1 cellular context compared by ENCODE assay signal in genomic region chr17:82236142-82236971, GRCh38.
TF ChIP-seq lines count a peak whose summit lies in the region.

No MANE protein-coding gene starts in this region.

TF ChIP-seq in HepG2, 621 proteins besides CTCF, POLR2A, EP300 and RAD21 (continued from another document and continues in another):
- TF ChIP-seq HIC2 (CRISPR knock-in tag; IDR thresholded peaks at IDR 0.05; ENCODE audit: low read depth) (peak; percentile 92), NR3C1 (CRISPR knock-in tag; IDR thresholded peaks at IDR 0.05) (no peak), AKAP8 (CRISPR knock-in tag; IDR thresholded peaks at IDR 0.05) (peak; percentile 95), ZXDC (CRISPR knock-in tag; IDR thresholded peaks at IDR 0.05) (peak; percentile 98), YEATS2 (CRISPR knock-in tag; IDR thresholded peaks at IDR 0.05; ENCODE audit: borderline replicate concordance) (peak; percentile 75; the same call in 1 of the 2 replicates), ZNF3 (CRISPR knock-in tag; IDR thresholded peaks at IDR 0.05) (peak; percentile 66), AKNA (CRISPR knock-in tag; IDR thresholded peaks at IDR 0.05; ENCODE audit: borderline replicate concordance) (peak; percentile 85; the same call in 1 of the 2 replicates), TBX2 (CRISPR knock-in tag; IDR thresholded peaks at IDR 0.05; ENCODE audit: borderline replicate concordance) (peak; percentile 81; the same call in 1 of the 2 replicates), CERS6 (CRISPR knock-in tag; IDR thresholded peaks at IDR 0.05) (peak; percentile 52; the same call in 1 of the 2 replicates), SMAD9 (CRISPR knock-in tag; IDR thresholded peaks at IDR 0.05) (peak; percentile 85; the same call in 1 of the 2 replicates), ZNF331 (CRISPR knock-in tag; IDR thresholded peaks at IDR 0.05) (peak; percentile 99), ZC3H4 (CRISPR knock-in tag; IDR thresholded peaks at IDR 0.05; ENCODE audit: borderline replicate concordance) (no peak), ZNF329 (CRISPR knock-in tag; IDR thresholded peaks at IDR 0.05; ENCODE audit: low read depth) (peak; percentile 92; the same call in 1 of the 2 replicates), ZMYM4 (CRISPR knock-in tag; IDR thresholded peaks at IDR 0.05) (peak; percentile 84), ZNF232 (CRISPR knock-in tag; IDR thresholded peaks at IDR 0.05; ENCODE audit: borderline replicate concordance) (peak; percentile 99), ZNF224 (CRISPR knock-in tag; IDR thresholded peaks at IDR 0.05) (peak; percentile 98), ZNF746 (CRISPR knock-in tag; IDR thresholded peaks at IDR 0.05) (peak; percentile 89)
- TF ChIP-seq, protein P1, sequence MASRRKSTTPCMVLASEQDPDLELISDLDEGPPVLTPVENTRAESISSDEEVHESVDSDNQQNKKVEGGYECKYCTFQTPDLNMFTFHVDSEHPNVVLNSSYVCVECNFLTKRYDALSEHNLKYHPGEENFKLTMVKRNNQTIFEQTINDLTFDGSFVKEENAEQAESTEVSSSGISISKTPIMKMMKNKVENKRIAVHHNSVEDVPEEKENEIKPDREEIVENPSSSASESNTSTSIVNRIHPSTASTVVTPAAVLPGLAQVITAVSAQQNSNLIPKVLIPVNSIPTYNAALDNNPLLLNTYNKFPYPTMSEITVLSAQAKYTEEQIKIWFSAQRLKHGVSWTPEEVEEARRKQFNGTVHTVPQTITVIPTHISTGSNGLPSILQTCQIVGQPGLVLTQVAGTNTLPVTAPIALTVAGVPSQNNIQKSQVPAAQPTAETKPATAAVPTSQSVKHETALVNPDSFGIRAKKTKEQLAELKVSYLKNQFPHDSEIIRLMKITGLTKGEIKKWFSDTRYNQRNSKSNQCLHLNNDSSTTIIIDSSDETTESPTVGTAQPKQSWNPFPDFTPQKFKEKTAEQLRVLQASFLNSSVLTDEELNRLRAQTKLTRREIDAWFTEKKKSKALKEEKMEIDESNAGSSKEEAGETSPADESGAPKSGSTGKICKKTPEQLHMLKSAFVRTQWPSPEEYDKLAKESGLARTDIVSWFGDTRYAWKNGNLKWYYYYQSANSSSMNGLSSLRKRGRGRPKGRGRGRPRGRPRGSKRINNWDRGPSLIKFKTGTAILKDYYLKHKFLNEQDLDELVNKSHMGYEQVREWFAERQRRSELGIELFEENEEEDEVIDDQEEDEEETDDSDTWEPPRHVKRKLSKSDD (CRISPR knock-in tag; IDR thresholded peaks at IDR 0.05; ENCODE audit: low read depth) = peak; percentile 35; the same call in 1 of the 2 replicates
- TF ChIP-seq, protein P2, sequence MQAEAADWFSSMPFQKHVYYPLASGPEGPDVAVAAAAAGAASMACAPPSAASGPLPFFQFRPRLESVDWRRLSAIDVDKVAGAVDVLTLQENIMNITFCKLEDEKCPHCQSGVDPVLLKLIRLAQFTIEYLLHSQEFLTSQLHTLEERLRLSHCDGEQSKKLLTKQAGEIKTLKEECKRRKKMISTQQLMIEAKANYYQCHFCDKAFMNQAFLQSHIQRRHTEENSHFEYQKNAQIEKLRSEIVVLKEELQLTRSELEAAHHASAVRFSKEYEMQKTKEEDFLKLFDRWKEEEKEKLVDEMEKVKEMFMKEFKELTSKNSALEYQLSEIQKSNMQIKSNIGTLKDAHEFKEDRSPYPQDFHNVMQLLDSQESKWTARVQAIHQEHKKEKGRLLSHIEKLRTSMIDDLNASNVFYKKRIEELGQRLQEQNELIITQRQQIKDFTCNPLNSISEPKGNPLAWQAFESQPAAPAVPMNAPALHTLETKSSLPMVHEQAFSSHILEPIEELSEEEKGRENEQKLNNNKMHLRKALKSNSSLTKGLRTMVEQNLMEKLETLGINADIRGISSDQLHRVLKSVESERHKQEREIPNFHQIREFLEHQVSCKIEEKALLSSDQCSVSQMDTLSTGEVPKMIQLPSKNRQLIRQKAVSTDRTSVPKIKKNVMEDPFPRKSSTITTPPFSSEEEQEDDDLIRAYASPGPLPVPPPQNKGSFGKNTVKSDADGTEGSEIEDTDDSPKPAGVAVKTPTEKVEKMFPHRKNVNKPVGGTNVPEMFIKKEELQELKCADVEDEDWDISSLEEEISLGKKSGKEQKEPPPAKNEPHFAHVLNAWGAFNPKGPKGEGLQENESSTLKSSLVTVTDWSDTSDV (CRISPR knock-in tag; IDR thresholded peaks at IDR 0.05) = peak; percentile 93
- TF ChIP-seq, protein P3, sequence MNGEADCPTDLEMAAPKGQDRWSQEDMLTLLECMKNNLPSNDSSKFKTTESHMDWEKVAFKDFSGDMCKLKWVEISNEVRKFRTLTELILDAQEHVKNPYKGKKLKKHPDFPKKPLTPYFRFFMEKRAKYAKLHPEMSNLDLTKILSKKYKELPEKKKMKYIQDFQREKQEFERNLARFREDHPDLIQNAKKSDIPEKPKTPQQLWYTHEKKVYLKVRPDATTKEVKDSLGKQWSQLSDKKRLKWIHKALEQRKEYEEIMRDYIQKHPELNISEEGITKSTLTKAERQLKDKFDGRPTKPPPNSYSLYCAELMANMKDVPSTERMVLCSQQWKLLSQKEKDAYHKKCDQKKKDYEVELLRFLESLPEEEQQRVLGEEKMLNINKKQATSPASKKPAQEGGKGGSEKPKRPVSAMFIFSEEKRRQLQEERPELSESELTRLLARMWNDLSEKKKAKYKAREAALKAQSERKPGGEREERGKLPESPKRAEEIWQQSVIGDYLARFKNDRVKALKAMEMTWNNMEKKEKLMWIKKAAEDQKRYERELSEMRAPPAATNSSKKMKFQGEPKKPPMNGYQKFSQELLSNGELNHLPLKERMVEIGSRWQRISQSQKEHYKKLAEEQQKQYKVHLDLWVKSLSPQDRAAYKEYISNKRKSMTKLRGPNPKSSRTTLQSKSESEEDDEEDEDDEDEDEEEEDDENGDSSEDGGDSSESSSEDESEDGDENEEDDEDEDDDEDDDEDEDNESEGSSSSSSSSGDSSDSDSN (CRISPR knock-in tag; IDR thresholded peaks at IDR 0.05) = peak; percentile 98
- TF ChIP-seq, protein P4, sequence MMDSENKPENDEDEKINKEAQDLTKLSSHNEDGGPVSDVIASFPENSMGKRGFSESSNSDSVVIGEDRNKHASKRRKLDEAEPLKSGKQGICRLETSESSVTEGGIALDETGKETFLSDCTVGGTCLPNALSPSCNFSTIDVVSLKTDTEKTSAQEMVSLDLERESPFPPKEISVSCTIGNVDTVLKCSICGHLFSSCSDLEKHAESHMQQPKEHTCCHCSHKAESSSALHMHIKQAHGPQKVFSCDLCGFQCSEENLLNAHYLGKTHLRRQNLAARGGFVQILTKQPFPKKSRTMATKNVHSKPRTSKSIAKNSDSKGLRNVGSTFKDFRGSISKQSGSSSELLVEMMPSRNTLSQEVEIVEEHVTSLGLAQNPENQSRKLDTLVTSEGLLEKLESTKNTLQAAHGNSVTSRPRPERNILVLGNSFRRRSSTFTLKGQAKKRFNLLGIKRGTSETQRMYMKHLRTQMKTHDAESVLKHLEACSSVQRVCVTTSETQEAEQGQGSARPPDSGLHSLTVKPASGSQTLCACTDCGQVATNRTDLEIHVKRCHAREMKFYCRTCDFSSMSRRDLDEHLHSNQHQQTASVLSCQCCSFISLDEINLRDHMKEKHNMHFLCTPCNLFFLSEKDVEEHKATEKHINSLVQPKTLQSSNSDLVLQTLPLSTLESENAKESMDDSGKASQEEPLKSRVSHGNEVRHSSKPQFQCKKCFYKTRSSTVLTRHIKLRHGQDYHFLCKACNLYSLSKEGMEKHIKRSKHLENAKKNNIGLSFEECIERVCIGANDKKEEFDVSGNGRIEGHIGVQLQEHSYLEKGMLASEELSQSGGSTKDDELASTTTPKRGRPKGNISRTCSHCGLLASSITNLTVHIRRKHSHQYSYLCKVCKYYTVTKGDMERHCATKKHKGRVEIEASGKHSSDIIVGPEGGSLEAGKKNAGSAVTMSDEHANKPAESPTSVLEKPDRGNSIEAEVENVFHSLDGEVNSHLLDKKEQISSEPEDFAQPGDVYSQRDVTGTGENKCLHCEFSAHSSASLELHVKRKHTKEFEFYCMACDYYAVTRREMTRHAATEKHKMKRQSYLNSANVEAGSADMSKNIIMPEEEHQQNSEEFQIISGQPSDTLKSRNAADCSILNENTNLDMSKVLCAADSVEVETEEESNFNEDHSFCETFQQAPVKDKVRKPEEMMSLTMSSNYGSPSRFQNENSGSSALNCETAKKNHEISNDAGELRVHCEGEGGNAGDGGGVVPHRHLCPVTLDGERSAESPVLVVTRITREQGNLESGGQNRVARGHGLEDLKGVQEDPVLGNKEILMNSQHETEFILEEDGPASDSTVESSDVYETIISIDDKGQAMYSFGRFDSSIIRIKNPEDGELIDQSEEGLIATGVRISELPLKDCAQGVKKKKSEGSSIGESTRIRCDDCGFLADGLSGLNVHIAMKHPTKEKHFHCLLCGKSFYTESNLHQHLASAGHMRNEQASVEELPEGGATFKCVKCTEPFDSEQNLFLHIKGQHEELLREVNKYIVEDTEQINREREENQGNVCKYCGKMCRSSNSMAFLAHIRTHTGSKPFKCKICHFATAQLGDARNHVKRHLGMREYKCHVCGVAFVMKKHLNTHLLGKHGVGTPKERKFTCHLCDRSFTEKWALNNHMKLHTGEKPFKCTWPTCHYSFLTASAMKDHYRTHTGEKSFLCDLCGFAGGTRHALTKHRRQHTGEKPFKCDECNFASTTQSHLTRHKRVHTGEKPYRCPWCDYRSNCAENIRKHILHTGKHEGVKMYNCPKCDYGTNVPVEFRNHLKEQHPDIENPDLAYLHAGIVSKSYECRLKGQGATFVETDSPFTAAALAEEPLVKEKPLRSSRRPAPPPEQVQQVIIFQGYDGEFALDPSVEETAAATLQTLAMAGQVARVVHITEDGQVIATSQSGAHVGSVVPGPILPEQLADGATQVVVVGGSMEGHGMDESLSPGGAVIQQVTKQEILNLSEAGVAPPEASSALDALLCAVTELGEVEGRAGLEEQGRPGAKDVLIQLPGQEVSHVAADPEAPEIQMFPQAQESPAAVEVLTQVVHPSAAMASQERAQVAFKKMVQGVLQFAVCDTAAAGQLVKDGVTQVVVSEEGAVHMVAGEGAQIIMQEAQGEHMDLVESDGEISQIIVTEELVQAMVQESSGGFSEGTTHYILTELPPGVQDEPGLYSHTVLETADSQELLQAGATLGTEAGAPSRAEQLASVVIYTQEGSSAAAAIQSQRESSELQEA (CRISPR knock-in tag; IDR thresholded peaks at IDR 0.05; ENCODE audit: not compliant biosample characterization) = peak; percentile 72
